ENCODE assay signal across 1 cellular context in genomic region chr10:110147961-110148360, GRCh38.
TF ChIP-seq lines count a peak whose summit lies in the region.

No MANE protein-coding gene starts in this region.

TF ChIP-seq in HepG2, 621 proteins besides CTCF, POLR2A, EP300 and RAD21:
- TF ChIP-seq ZNF75D (CRISPR knock-in tag; IDR thresholded peaks at IDR 0.05; ENCODE audit: borderline replicate concordance) = no peak
- TF ChIP-seq DBP (CRISPR knock-in tag; IDR thresholded peaks at IDR 0.05; ENCODE audit: not compliant biosample characterization) = no peak
- no peak for TF ChIP-seq MBNL3 (CRISPR knock-in tag; conservative IDR thresholded peaks at IDR 0.05)
- no peak for TF ChIP-seq FOSL1 (CRISPR knock-in tag; IDR thresholded peaks at IDR 0.05; ENCODE audit: borderline replicate concordance)
- no peak for TF ChIP-seq PAX8 (CRISPR knock-in tag; IDR thresholded peaks at IDR 0.05; ENCODE audit: borderline replicate concordance)
- no peak for TF ChIP-seq POLR2AphosphoS2 (IDR thresholded peaks at IDR 0.05; ENCODE audit: low read depth, low read length)
- TF ChIP-seq, protein P1, sequence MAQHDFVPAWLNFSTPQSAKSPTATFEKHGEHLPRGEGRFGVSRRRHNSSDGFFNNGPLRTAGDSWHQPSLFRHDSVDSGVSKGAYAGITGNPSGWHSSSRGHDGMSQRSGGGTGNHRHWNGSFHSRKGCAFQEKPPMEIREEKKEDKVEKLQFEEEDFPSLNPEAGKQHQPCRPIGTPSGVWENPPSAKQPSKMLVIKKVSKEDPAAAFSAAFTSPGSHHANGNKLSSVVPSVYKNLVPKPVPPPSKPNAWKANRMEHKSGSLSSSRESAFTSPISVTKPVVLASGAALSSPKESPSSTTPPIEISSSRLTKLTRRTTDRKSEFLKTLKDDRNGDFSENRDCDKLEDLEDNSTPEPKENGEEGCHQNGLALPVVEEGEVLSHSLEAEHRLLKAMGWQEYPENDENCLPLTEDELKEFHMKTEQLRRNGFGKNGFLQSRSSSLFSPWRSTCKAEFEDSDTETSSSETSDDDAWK (CRISPR knock-in tag; IDR thresholded peaks at IDR 0.05) = no peak
- TF ChIP-seq, protein P2, sequence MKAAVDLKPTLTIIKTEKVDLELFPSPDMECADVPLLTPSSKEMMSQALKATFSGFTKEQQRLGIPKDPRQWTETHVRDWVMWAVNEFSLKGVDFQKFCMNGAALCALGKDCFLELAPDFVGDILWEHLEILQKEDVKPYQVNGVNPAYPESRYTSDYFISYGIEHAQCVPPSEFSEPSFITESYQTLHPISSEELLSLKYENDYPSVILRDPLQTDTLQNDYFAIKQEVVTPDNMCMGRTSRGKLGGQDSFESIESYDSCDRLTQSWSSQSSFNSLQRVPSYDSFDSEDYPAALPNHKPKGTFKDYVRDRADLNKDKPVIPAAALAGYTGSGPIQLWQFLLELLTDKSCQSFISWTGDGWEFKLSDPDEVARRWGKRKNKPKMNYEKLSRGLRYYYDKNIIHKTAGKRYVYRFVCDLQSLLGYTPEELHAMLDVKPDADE (CRISPR knock-in tag; IDR thresholded peaks at IDR 0.05) = no peak
- no peak for TF ChIP-seq ZBTB42 (CRISPR knock-in tag; IDR thresholded peaks at IDR 0.05)
- no peak for TF ChIP-seq ZNF772 (CRISPR knock-in tag; IDR thresholded peaks at IDR 0.05)
- no peak for TF ChIP-seq ZNF337 (CRISPR knock-in tag; IDR thresholded peaks at IDR 0.05; ENCODE audit: borderline replicate concordance, low read depth)
- TF ChIP-seq CREM (IDR thresholded peaks at IDR 0.05) = no peak
- TF ChIP-seq CREM (CRISPR knock-in tag; IDR thresholded peaks at IDR 0.05) = no peak
- TF ChIP-seq ZSCAN21 (CRISPR knock-in tag; IDR thresholded peaks at IDR 0.05; ENCODE audit: borderline replicate concordance) = no peak
- no peak for TF ChIP-seq ZBTB49 (CRISPR knock-in tag; IDR thresholded peaks at IDR 0.05; ENCODE audit: borderline replicate concordance)
- TF ChIP-seq HDAC2 (CRISPR knock-in tag; IDR thresholded peaks at IDR 0.05) = no peak
- TF ChIP-seq ZFP36L1 (CRISPR knock-in tag; IDR thresholded peaks at IDR 0.05) = no peak
- TF ChIP-seq ZNF232 (CRISPR knock-in tag; IDR thresholded peaks at IDR 0.05; ENCODE audit: borderline replicate concordance) = no peak
- TF ChIP-seq GABPB1 (CRISPR knock-in tag; IDR thresholded peaks at IDR 0.05) = no peak
TF ChIP-seq in HepG2: peak in this region for 0.
